Comparison of ENCODE assay signal across 9 cellular contexts in the genomic region with DNA sequence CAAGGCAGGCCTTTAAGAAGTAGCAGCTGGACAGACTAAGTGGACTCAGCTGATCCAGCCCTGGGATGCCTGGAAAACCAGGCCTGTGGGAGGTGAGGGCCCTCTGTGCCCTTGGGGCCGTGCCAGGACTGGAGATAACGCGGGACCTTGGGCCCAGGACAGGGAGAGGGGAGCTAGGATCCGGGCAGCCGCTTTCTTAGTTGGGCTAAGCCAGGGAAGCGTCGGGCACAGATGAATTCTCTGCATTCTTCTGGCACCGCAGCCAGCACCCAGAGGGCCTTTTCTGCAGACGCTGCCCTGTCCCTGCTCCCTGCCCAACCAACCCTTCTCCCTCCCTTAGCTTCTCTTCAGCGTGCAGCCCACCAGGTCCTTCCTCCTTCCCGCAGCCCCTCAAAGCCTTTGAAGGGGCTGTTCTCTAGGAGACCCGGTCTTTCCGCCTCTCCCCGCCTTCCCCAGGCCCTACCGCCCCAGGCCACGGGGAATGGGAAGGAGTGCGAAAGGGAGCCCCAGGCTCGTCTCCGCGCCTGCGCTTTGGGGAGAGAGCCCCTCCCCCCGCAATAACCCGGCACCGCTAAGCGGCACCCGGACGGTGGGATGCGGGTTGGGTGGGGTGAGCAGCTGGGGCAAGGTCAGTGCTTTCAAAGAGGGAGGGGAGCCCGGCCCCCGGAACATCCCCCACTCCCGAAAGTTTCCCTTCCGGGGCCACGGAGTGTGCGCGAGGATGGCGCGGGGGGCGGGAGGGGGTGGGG. TPM values are rescaled to one million over a fixed set of nuclear protein-coding genes. Genes with fewer than 3 reads are reported as not detected.
DNase-seq lines count a peak whose midpoint lies in the region; FAIRE-seq and TF ChIP-seq lines count a peak whose summit lies in the region.
"Had no signal": no experiment of that assay in that cellular context is flagged by ENCODE, and none has a peak within 500 bp of the region (broad histone marks: within the 10 kb centered on the region; RNA-seq: fewer than 3 reads in every experiment).

No MANE protein-coding gene starts in this region.

- peaks cover 39% of the 10 kb centered on the region for H3K4me1 Mint-ChIP-seq in astrocyte (ENCODE audit: low read depth, unreplicated experiment)

- peaks cover 48% of the 10 kb centered on the region for H4K20me1 ChIP-seq in astrocyte (ENCODE audit: insufficient read depth, low read length)

- H3K4me3 Mint-ChIP-seq in astrocyte (ENCODE audit: unreplicated experiment): peak overlapping the region; percentile 95

- H3K36me3 ChIP-seq in SK-N-MC (ENCODE audit: insufficient read depth, low read length) (peaks cover 4% of the 10 kb centered on the region; the same call in 1 of the 2 replicates), astrocyte (ENCODE audit: insufficient read depth, low read length) (no peaks in the 10 kb centered on the region), right atrium auricular region (peaks cover 9% of the 10 kb centered on the region)

- no peaks in the 10 kb centered on the region for H3K9me3 Mint-ChIP-seq in astrocyte (ENCODE audit: unreplicated experiment)

- intact Hi-C loops in posterior vena cava (cut with DNase I): loop anchor here in 1 of 2 donors (2.0 kb wide), 1 partner anchor 15 kb away; the partner anchor contains the start of gene BCDIN3D

- DNase-seq in NCI-H1417 (lab: John Stamatoyannopoulos, UW) (peak; percentile 20 to 79 (median 66)), NCI-H1417 treated with DMSO at 0.1 percent for 48 hours (lab: John Stamatoyannopoulos, UW) (no peak), HT-29 (ENCODE audit: low spot score) (peak; percentile 54), SK-N-MC (ENCODE audit: low read depth, low spot score) (no peak), astrocyte (ENCODE audit: low read depth) (peak; percentile 40), right atrium auricular region (ENCODE audit: low spot score) (no peak), posterior vena cava (ENCODE audit: low spot score) (peak; percentile 88), GF-D8 (lab: John Stamatoyannopoulos, UW) (no peak)

- H3K27me3 ChIP-seq in astrocyte (ENCODE audit: insufficient read depth, low read length) (no peaks in the 10 kb centered on the region), right atrium auricular region (no peaks in the 10 kb centered on the region)

- FAIRE-seq in astrocyte (lab: Jason Lieb, UNC): no peak
- FAIRE-seq: A204.1 had no signal

- H2AFZ ChIP-seq in astrocyte (ENCODE audit: low read depth, low read length): peak overlapping the region; percentile 57

- peaks cover 41% of the 10 kb centered on the region for H3K4me1 ChIP-seq in astrocyte (ENCODE audit: insufficient read depth, low read length)
- peaks cover 0 to 51% of the 10 kb centered on the region in 2 donors for H3K4me1 ChIP-seq in right atrium auricular region

- H3K27me3 Mint-ChIP-seq in astrocyte (ENCODE audit: low read depth, unreplicated experiment): peaks cover 3% of the 10 kb centered on the region

- H3K27ac Mint-ChIP-seq in astrocyte (ENCODE audit: unreplicated experiment): peak overlapping the region; percentile 87

- H3K4me3 ChIP-seq in SK-N-MC (peak overlapping the region; percentile 94), astrocyte (ENCODE audit: insufficient read depth, low read depth, low read length) (peak overlapping the region; percentile 82), right atrium auricular region (peak overlapping the region; percentile 81 to 88)

- H3K4me2 ChIP-seq in astrocyte (ENCODE audit: low read length): peak overlapping the region; percentile 97

- H3K36me3 Mint-ChIP-seq in astrocyte (ENCODE audit: low read depth, unreplicated experiment): peaks cover 2% of the 10 kb centered on the region

- TF ChIP-seq CTCF in astrocyte (IDR thresholded peaks at IDR 0.05; ENCODE audit: insufficient read depth, low read depth, low read length) (no peak), right atrium auricular region (IDR thresholded peaks at IDR 0.05) (no peak)

- peak overlapping the region; percentile 81 for H3K9ac ChIP-seq in SK-N-MC (ENCODE audit: insufficient read length)
- H3K9ac ChIP-seq in astrocyte (ENCODE audit: low read length): peak overlapping the region; percentile 87

- H3K27ac ChIP-seq in SK-N-MC: peak overlapping the region; percentile 28; the same call in 1 of the 2 replicates
- peak overlapping the region; percentile 68 for H3K27ac ChIP-seq in astrocyte (ENCODE audit: low read depth, low read length)
- peak overlapping the region; percentile 94 to 95 for H3K27ac ChIP-seq in right atrium auricular region

- peaks cover 53% of the 10 kb centered on the region for H3K79me2 ChIP-seq in astrocyte (ENCODE audit: insufficient read depth, low read length)

- no peaks in the 10 kb centered on the region for H3K9me3 ChIP-seq in SK-N-MC (ENCODE audit: low read depth, low read length)
- no peaks in the 10 kb centered on the region for H3K9me3 ChIP-seq in astrocyte (ENCODE audit: insufficient read depth, low read depth, low read length)
- no peaks in the 10 kb centered on the region for H3K9me3 ChIP-seq in right atrium auricular region

RNA-seq across cellular contexts. Expression of gene NCKAP5L, which starts 0.7 kb away (rescaled TPM):
- 16.4 and 19.3 TPM in 2 replicates for total RNA-seq in HT-29 (2014; rRNA removed; shearing (Covaris generic))
- total RNA-seq in astrocyte (59.5 and 60.4 TPM in 2 replicates), right atrium auricular region (10 to 100 TPM; 18.6 to 18.7 TPM), posterior vena cava (10 to 100 TPM; 16.2 to 22.4 TPM)

RNA-seq across cellular contexts. Expression of gene BCDIN3D, which starts 15.4 kb away (rescaled TPM):
- total RNA-seq in HT-29 (2014; rRNA removed; shearing (Covaris generic)): 2.5 and 2.9 TPM in 2 replicates
- total RNA-seq in astrocyte (3.1 and 3.7 TPM in 2 replicates), right atrium auricular region (1 to 10 TPM; 1.8 to 2.0 TPM), posterior vena cava (1 to 10 TPM; 2.5 to 4.0 TPM)

Comparison
In these comparisons a context has a peak if more than half of its experiments do, and no peak if none do; other contexts are left out.
1. DNase-seq: peak in NCI-H1417 (3 of 3), HT-29 (single experiment), astrocyte (single experiment) and posterior vena cava (single experiment); none in NCI-H1417 treated with DMSO at 0.1 percent for 48 hours (single experiment), SK-N-MC (single experiment), right atrium auricular region (single experiment) and GF-D8 (single experiment).
2. H3K27ac ChIP-seq: peak in every context shown above with its lines; median percentile 94 in right atrium auricular region; 68 in astrocyte; 28 in SK-N-MC.
3. Peak in every context shown above with its lines, with median percentiles within 50 percentile points of each other: H3K4me3 ChIP-seq.